Comparison of ENCODE assay signal across 1 cellular context in genomic region chr2:11746376-11746806, GRCh38.
TF ChIP-seq lines count a peak whose summit lies in the region.

TSS of gene LPIN1 (plus strand) at chr2:11746632. CDS start at chr2:11765542, 18,910 bp downstream.

TF ChIP-seq in HepG2, 621 proteins besides CTCF, POLR2A, EP300 and RAD21 (continued from another document and continues in another):
- TF ChIP-seq SMARCE1 (IDR thresholded peaks at IDR 0.05; ENCODE audit: borderline replicate concordance): no peak
- 0 out of 2 replicates have a peak, but pooled peaks have one; percentile 20 for TF ChIP-seq ZGPAT (CRISPR knock-in tag; IDR thresholded peaks at IDR 0.05)
- TF ChIP-seq DRAP1 (CRISPR knock-in tag; IDR thresholded peaks at IDR 0.05): 0 out of 2 replicates have a peak, but pooled peaks have one; percentile 45
- peak; percentile 13; the same call in 1 of the 2 replicates for TF ChIP-seq HOXA3 (CRISPR knock-in tag; IDR thresholded peaks at IDR 0.05)
- no peak for TF ChIP-seq MAF1 (CRISPR knock-in tag; IDR thresholded peaks at IDR 0.05; ENCODE audit: borderline replicate concordance)
- TF ChIP-seq NR3C1 (CRISPR knock-in tag; IDR thresholded peaks at IDR 0.05): no peak
- TF ChIP-seq FOXA3 (CRISPR knock-in tag; IDR thresholded peaks at IDR 0.05): 0 out of 2 replicates have a peak, but pooled peaks have one; percentile 31
- no peak for TF ChIP-seq SOX6 (IDR thresholded peaks at IDR 0.05)
- no peak for TF ChIP-seq SOX6 (CRISPR knock-in tag; IDR thresholded peaks at IDR 0.05)
- TF ChIP-seq ZNF513 (CRISPR knock-in tag; conservative IDR thresholded peaks at IDR 0.05): no peak
- TF ChIP-seq PHF20 (CRISPR knock-in tag; IDR thresholded peaks at IDR 0.05): peak; percentile 35; the same call in 1 of the 2 replicates
- no peak for TF ChIP-seq ZNF670 (CRISPR knock-in tag; IDR thresholded peaks at IDR 0.05; ENCODE audit: borderline replicate concordance)
- TF ChIP-seq ZNF589 (CRISPR knock-in tag; conservative IDR thresholded peaks at IDR 0.05): no peak
- TF ChIP-seq CBX1 (IDR thresholded peaks at IDR 0.05; ENCODE audit: low read depth): no peak
- no peak for TF ChIP-seq GPN1 (CRISPR knock-in tag; IDR thresholded peaks at IDR 0.05; ENCODE audit: borderline replicate concordance)
- peak; percentile 81 for TF ChIP-seq TEAD3 (CRISPR knock-in tag; optimal IDR thresholded peaks at IDR 0.05; ENCODE audit: borderline replicate concordance)
- peak; percentile 82 for TF ChIP-seq ARNT2 (CRISPR knock-in tag; IDR thresholded peaks at IDR 0.05; ENCODE audit: low read depth)
- peak; percentile 29; the same call in 1 of the 2 replicates for TF ChIP-seq ATF7-NPFF (CRISPR knock-in tag; IDR thresholded peaks at IDR 0.05; ENCODE audit: low read depth)
- TF ChIP-seq KLF11 (CRISPR knock-in tag; IDR thresholded peaks at IDR 0.05): peak; percentile 15; the same call in 1 of the 2 replicates
- peak; percentile 33; the same call in 1 of the 2 replicates for TF ChIP-seq PLSCR1 (CRISPR knock-in tag; IDR thresholded peaks at IDR 0.05; ENCODE audit: borderline replicate concordance)
- no peak for TF ChIP-seq PAX8 (CRISPR knock-in tag; IDR thresholded peaks at IDR 0.05; ENCODE audit: borderline replicate concordance)
- peak; percentile 66 for TF ChIP-seq YY1 (IDR thresholded peaks at IDR 0.05; ENCODE audit: insufficient read depth, insufficient replicate concordance, low read depth, low read length)
- TF ChIP-seq ZKSCAN8 (CRISPR knock-in tag; IDR thresholded peaks at IDR 0.05; ENCODE audit: borderline replicate concordance): no peak
- TF ChIP-seq TERF1 (CRISPR knock-in tag; IDR thresholded peaks at IDR 0.05): no peak
- peak; percentile 15; the same call in 1 of the 2 replicates for TF ChIP-seq KDM2A (CRISPR knock-in tag; IDR thresholded peaks at IDR 0.05; ENCODE audit: borderline replicate concordance, low read depth)
- 0 out of 2 replicates have a peak, but pooled peaks have one; percentile 13 for TF ChIP-seq ZNF724P (CRISPR knock-in tag; IDR thresholded peaks at IDR 0.05; ENCODE audit: borderline replicate concordance)
- TF ChIP-seq NCOA2 (CRISPR knock-in tag; IDR thresholded peaks at IDR 0.05): 0 out of 2 replicates have a peak, but pooled peaks have one; percentile 2
- TF ChIP-seq KLF16 (CRISPR knock-in tag; IDR thresholded peaks at IDR 0.05): peak in 1 of 2 experiments; percentile 66; a peak in 1 of 4 replicates
- TF ChIP-seq IRF9 (CRISPR knock-in tag; IDR thresholded peaks at IDR 0.05; ENCODE audit: borderline replicate concordance): no peak
- peak; percentile 47 for TF ChIP-seq POLR2AphosphoS5 (IDR thresholded peaks at IDR 0.05; ENCODE audit: low read depth, low read length)
- no peak for TF ChIP-seq CEBPZ (IDR thresholded peaks at IDR 0.05; ENCODE audit: low read length)
- TF ChIP-seq SMAD3 (CRISPR knock-in tag; IDR thresholded peaks at IDR 0.05): no peak
- no peak for TF ChIP-seq GMEB1 (CRISPR knock-in tag; IDR thresholded peaks at IDR 0.05; ENCODE audit: borderline replicate concordance)
- 0 out of 2 replicates have a peak, but pooled peaks have one; percentile 16 for TF ChIP-seq ISL2 (CRISPR knock-in tag; IDR thresholded peaks at IDR 0.05)
- no peak; the same call in 1 of the 2 replicates for TF ChIP-seq NR1H2 (CRISPR knock-in tag; IDR thresholded peaks at IDR 0.05; ENCODE audit: borderline replicate concordance, low read depth)
- TF ChIP-seq ZNF235 (CRISPR knock-in tag; IDR thresholded peaks at IDR 0.05; ENCODE audit: borderline replicate concordance): no peak
- TF ChIP-seq XRCC5 (optimal IDR thresholded peaks at IDR 0.05; ENCODE audit: low read length): no peak
- no peak for TF ChIP-seq SP1 (IDR thresholded peaks at IDR 0.05)
- peak; percentile 83 for TF ChIP-seq SP1 (CRISPR knock-in tag; IDR thresholded peaks at IDR 0.05)
- TF ChIP-seq ZNF350 (CRISPR knock-in tag; IDR thresholded peaks at IDR 0.05; ENCODE audit: borderline replicate concordance, low read depth): no peak
- peak; percentile 9; the same call in 1 of the 2 replicates for TF ChIP-seq GABPB1 (CRISPR knock-in tag; IDR thresholded peaks at IDR 0.05)
- no peak for TF ChIP-seq PAF1 (CRISPR knock-in tag; IDR thresholded peaks at IDR 0.05)
- TF ChIP-seq ZNF34 (CRISPR knock-in tag; IDR thresholded peaks at IDR 0.05; ENCODE audit: borderline replicate concordance): no peak
- peak; percentile 61 for TF ChIP-seq NR2C2 (CRISPR knock-in tag; IDR thresholded peaks at IDR 0.05; ENCODE audit: borderline replicate concordance)
- no peak for TF ChIP-seq POGZ (CRISPR knock-in tag; IDR thresholded peaks at IDR 0.05)
- no peak for TF ChIP-seq CSRNP2 (CRISPR knock-in tag; conservative IDR thresholded peaks at IDR 0.05; ENCODE audit: low read depth)
- no peak for TF ChIP-seq RNF2 (conservative IDR thresholded peaks at IDR 0.05; ENCODE audit: low read depth)
- no peak for TF ChIP-seq ZNF747 (CRISPR knock-in tag; IDR thresholded peaks at IDR 0.05; ENCODE audit: borderline replicate concordance)
